ENCODE assay signal across 8 cellular contexts in genomic region chr1:115112496-115113375, GRCh38. TPM values are rescaled to one million over a fixed set of nuclear protein-coding genes. Genes with fewer than 3 reads are reported as not detected.
A peak's percentile ranks its signal among the peaks of the same experiment; 100 is the strongest.
DNase-seq lines count a peak whose midpoint lies in the region; ATAC-seq and TF ChIP-seq lines count a peak whose summit lies in the region.

No MANE protein-coding gene starts in this region.

- H3K27ac ChIP-seq in PC-9 (no peak overlapping the region), right atrium auricular region (no peak overlapping the region), spleen (no peak overlapping the region)

- BruUV-seq in PC-9 (replicated peaks; lab: Mats Ljungman, UMichigan), result no TSS peak

- no peaks in the 10 kb centered on the region for H3K79me2 ChIP-seq in PC-9 (ENCODE audit: low read depth)

- H3K4me3 ChIP-seq in PC-9 (no peak overlapping the region), right atrium auricular region (no peak overlapping the region), spleen (no peak overlapping the region)

- TF ChIP-seq POLR2A in spleen (IDR thresholded peaks at IDR 0.05), result no peak

- H3K9me3 ChIP-seq in PC-9 (ENCODE audit: insufficient read depth, low read depth), result peaks cover 3% of the 10 kb centered on the region; the same call in 1 of the 2 replicates
- H3K9me3 ChIP-seq in right atrium auricular region, result peaks cover 0 to 7% of the 10 kb centered on the region in 2 donors
- peaks cover 0 to 5% (median 0%) of the 10 kb centered on the region in 8 donors for H3K9me3 ChIP-seq in spleen

- POLR2A ChIA-PET in PC-9 (lab: Charles Lee; ENCODE audit: unreplicated experiment), result interaction anchor here (0.6 to 0.7 kb wide), 2 partner anchors 72 to 316 kb away, joined by 3 to 7 read pairs; no protein-coding TSS in a partner anchor

- H3K4me2 ChIP-seq in PC-9, result peak overlapping the region; percentile 48

- 21 to 34% (median 30%) methylated on average over 17 to 18 of the region's 18 CpGs for WGBS in spleen, 5 donors

- peak; percentile 99 for TF ChIP-seq CTCF in PC-9 (conservative IDR thresholded peaks at IDR 0.05)
- TF ChIP-seq CTCF in right atrium auricular region (IDR thresholded peaks at IDR 0.05), result peak; percentile 86 to 95
- peak; percentile 77 to 97 (median 91) for TF ChIP-seq CTCF in spleen (IDR thresholded peaks at IDR 0.05 in 8 of 11, conservative IDR thresholded peaks at IDR 0.05 in 3 of 11)

- peak; percentile 36 for DNase-seq in NCI-H1105 treated with DMSO at 0.1 percent for 48 hours (lab: John Stamatoyannopoulos, UW)
- no peak for DNase-seq in NCI-H1105 (lab: John Stamatoyannopoulos, UW)
- DNase-seq in PC-9, result peak in 1 of 2 experiments; percentile 56
- peak; percentile 31 for DNase-seq in activated T-helper 9 cell treated with anti-CD3 and anti-CD28 coated beads, Interleukin-2, amount 50 U/mL, for 16 hours (ENCODE audit: low read depth)
- DNase-seq in right atrium auricular region (ENCODE audit: low spot score), result no peak
- peak; percentile 82 for DNase-seq in spleen

- CTCF ChIA-PET in PC-9 (lab: Charles Lee), result no interaction called here

- no peaks in the 10 kb centered on the region; the same call in 1 of the 2 replicates for H3K9me2 ChIP-seq in PC-9 (ENCODE audit: insufficient read depth)

- H3K36me3 ChIP-seq in PC-9 (ENCODE audit: low read depth), result no peaks in the 10 kb centered on the region
- H3K36me3 ChIP-seq in right atrium auricular region, result no peaks in the 10 kb centered on the region
- H3K36me3 ChIP-seq in spleen, result no peaks in the 10 kb centered on the region

- no peaks in the 10 kb centered on the region for H4K20me1 ChIP-seq in PC-9 (ENCODE audit: insufficient read depth)

- H3K4me1 ChIP-seq in PC-9 (replicated peaks; ENCODE audit: insufficient read depth), result peaks cover 63% of the 10 kb centered on the region
- H3K4me1 ChIP-seq in right atrium auricular region, result peaks cover 0 to 6% of the 10 kb centered on the region in 2 donors
- peaks cover 0 to 17% (median 7%) of the 10 kb centered on the region in 6 donors for H3K4me1 ChIP-seq in spleen

- ATAC-seq in GM18520 (IDR thresholded peaks at IDR 0.05; ENCODE audit: unreplicated experiment) (no peak), HG03342 (IDR thresholded peaks at IDR 0.05; ENCODE audit: unreplicated experiment) (no peak)

- peak overlapping the region; percentile 50 for H2AFZ ChIP-seq in PC-9

- H3K27me3 ChIP-seq in PC-9 (ENCODE audit: insufficient read depth, low read depth) (no peaks in the 10 kb centered on the region), right atrium auricular region (no peaks in the 10 kb centered on the region), spleen (replicated peaks in 1 of 7) (no peaks in the 10 kb centered on the region)

- peaks cover 32% of the 10 kb centered on the region for H3F3A ChIP-seq in PC-9 (ENCODE audit: insufficient read depth, low read depth)

- intact Hi-C loops in PC-9 (cut with micrococcal nuclease; ENCODE audit: unreplicated experiment) (loop anchor here (1.0 to 5.0 kb wide), 4 partner anchors 50 to 765 kb away; partner anchors contain the start of gene CSDE1), spleen (cut with DNase I; ENCODE audit: low total_unique reads) (loop anchor here (5.0 kb wide), 1 partner anchor 130 kb away; no protein-coding TSS in a partner anchor)

RNA-seq across cellular contexts. Expression of gene TSPAN2, which starts 23.4 kb away (rescaled TPM):
- total RNA-seq in PC-9 (2021), result 26.5 and 36.1 TPM in 2 replicates
- total RNA-seq in right atrium auricular region, result 10 to 100 TPM; 11.1 to 17.4 TPM
- total RNA-seq in spleen, result 10 to 100 TPM in 1 of 7 donors, 1 to 10 TPM in 6; 4.2 to 14.7 (median 5.4) TPM
- polyA plus RNA-seq in spleen, result 1 to 10 TPM in 2 of 3 donors, under 1 TPM in 1; 0.59 to 1.6 (median 1.0) TPM

Comparison
In these comparisons a context has a peak if more than half of its experiments do, and no peak if none do; other contexts are left out.
1. DNase-seq: peak in NCI-H1105 treated with DMSO at 0.1 percent for 48 hours (single experiment), activated T-helper 9 cell treated with anti-CD3 and anti-CD28 coated beads, Interleukin-2, amount 50 U/mL, for 16 hours (single experiment) and spleen (single experiment); none in NCI-H1105 (single experiment) and right atrium auricular region (single experiment).
2. Peak in every context shown above with its lines, with median percentiles within 50 percentile points of each other: CTCF ChIP-seq.